Comparison of ENCODE assay signal across 12 cellular contexts in genomic region chr15:56798639-56799038, GRCh38.
DNase-seq lines count a peak whose midpoint lies in the region; ATAC-seq, FAIRE-seq and TF ChIP-seq lines count a peak whose summit lies in the region.
"Had no signal": no experiment of that assay in that cellular context is flagged by ENCODE, and none has a peak within 500 bp of the region (broad histone marks: within the 10 kb centered on the region; RNA-seq: fewer than 3 reads in every experiment).

No MANE protein-coding gene starts in this region.

- H3K27ac ChIP-seq in HepG2 (ENCODE audit: extremely low read length, insufficient read depth, low read length): no peak overlapping the region
- H3K27ac ChIP-seq: KMS-11, parathyroid adenoma had no signal

- POLR2A ChIA-PET in HepG2 (lab: Yijun Ruan, JAX): no interaction called here

- no peak for TF ChIP-seq CTCF in GM12864 (IDR thresholded peaks at IDR 0.05; ENCODE audit: low read depth, low read length, missing control alignments)
- TF ChIP-seq CTCF in HepG2 (CRISPR knock-in tag; IDR thresholded peaks at IDR 0.05): no peak

- intact Hi-C loops in HepG2 (cut with micrococcal nuclease; ENCODE audit: unreplicated experiment): no loop called here

- H3K9me3 ChIP-seq in HepG2 (ENCODE audit: low read length): no peaks in the 10 kb centered on the region

- DNase-seq in GM12864 (ENCODE audit: low read depth) (peak; percentile 46), HepG2 (ENCODE audit: low spot score) (no peak), anterior cingulate cortex (lab: John Stamatoyannopoulos, UW) (no peak)
- DNase-seq in activated T-helper 9 cell treated with anti-CD3 and anti-CD28 coated beads, Interleukin-2, amount 50 U/mL, for 16 hours (ENCODE audit: low read depth): peak; percentile 1
- DNase-seq: DMS53 had no signal

- TF ChIP-seq POLR2A in HepG2 (IDR thresholded peaks at IDR 0.05; ENCODE audit: insufficient read depth in 1 of 2, low read depth in 2 of 2, low read length in 2 of 2): no peak

- H4K20me1 ChIP-seq in HepG2 (ENCODE audit: insufficient read depth, low read length): no peaks in the 10 kb centered on the region

- 42% methylated on average over 4 of the region's 6 CpGs for WGBS in HepG2 (ENCODE audit: low lambda C conversion rate)

- H3K27me3 ChIP-seq in HepG2 (ENCODE audit: control insufficient read depth in 1 of 2, insufficient read depth in 2 of 2, low read length in 2 of 2): no peaks in the 10 kb centered on the region

- H3K4me1 ChIP-seq in HepG2 (ENCODE audit: insufficient read depth, low read length): no peaks in the 10 kb centered on the region
- H3K4me1 ChIP-seq: parathyroid adenoma had no signal

- CTCF ChIA-PET in HepG2 (lab: Yijun Ruan, JAX; ENCODE audit: low intra/inter-chr PET ratio, low total read pairs): no interaction called here

- H3K79me2 ChIP-seq in HepG2 (ENCODE audit: insufficient read depth, low read length): no peaks in the 10 kb centered on the region
- H3K79me2 ChIP-seq: parathyroid adenoma had no signal

- no peak overlapping the region for H3K9ac ChIP-seq in HepG2 (ENCODE audit: insufficient read depth, low read depth, low read length)
- H3K9ac ChIP-seq: KMS-11, parathyroid adenoma had no signal

- FAIRE-seq in HepG2 (lab: Jason Lieb, UNC): no peak
- FAIRE-seq: islet of Langerhans had no signal

- no TSS peak for BruUV-seq in HepG2 (replicated peaks; lab: Mats Ljungman, UMichigan)

- ATAC-seq in GM18909 (IDR thresholded peaks at IDR 0.05; ENCODE audit: poor library complexity, unreplicated experiment): peak; percentile 77
- ATAC-seq in HG03342 (IDR thresholded peaks at IDR 0.05; ENCODE audit: unreplicated experiment): peak; percentile 80
- ATAC-seq in GM19452 (IDR thresholded peaks at IDR 0.05; ENCODE audit: unreplicated experiment): no peak
- no peak for ATAC-seq in HG03460 (IDR thresholded peaks at IDR 0.05; ENCODE audit: unreplicated experiment)
- no peak for ATAC-seq in HepG2

- in situ Hi-C loops in HepG2 (cut with HindIII; ENCODE audit: extremely low pct_ligation_motif_present, low pct_unique_long_range_greater_than_20kb): no loop called here

- no peak for TF ChIP-seq RAD21 in HepG2 (CRISPR knock-in tag; IDR thresholded peaks at IDR 0.05)

- H3K4me2 ChIP-seq in HepG2 (ENCODE audit: low read depth, low read length): no peak overlapping the region
- H3K4me2 ChIP-seq: KMS-11 had no signal

- H3K36me3 ChIP-seq in HepG2 (replicated peaks in 1 of 2; ENCODE audit: control insufficient read depth in 1 of 2, insufficient read depth in 2 of 2, low read length in 2 of 2): no peaks in the 10 kb centered on the region

- no peak for TF ChIP-seq EP300 in HepG2 (IDR thresholded peaks at IDR 0.05; ENCODE audit: low read depth in 2 of 2, low read length in 2 of 2)
- no peak for TF ChIP-seq EP300 in HepG2 (CRISPR knock-in tag; IDR thresholded peaks at IDR 0.05; ENCODE audit: borderline replicate concordance)

- H3K4me3 ChIP-seq in GM12864 (ENCODE audit: low read depth, low read length) (no peak overlapping the region), HepG2 (replicated peaks in 1 of 3; ENCODE audit: insufficient read depth in 1 of 3, low read depth in 2 of 3, low read length in 3 of 3) (no peak overlapping the region)

- H2AFZ ChIP-seq in HepG2 (ENCODE audit: low read length): no peak overlapping the region
- H2AFZ ChIP-seq: parathyroid adenoma had no signal

TF ChIP-seq in HepG2, 621 proteins besides CTCF, POLR2A, EP300 and RAD21:
- TF ChIP-seq GRHL1 (CRISPR knock-in tag; conservative IDR thresholded peaks at IDR 0.05): no peak
- no peak for TF ChIP-seq ZNF644 (CRISPR knock-in tag; IDR thresholded peaks at IDR 0.05; ENCODE audit: low read depth)
- no peak for TF ChIP-seq ZNF576 (CRISPR knock-in tag; IDR thresholded peaks at IDR 0.05)
- TF ChIP-seq ZBTB8A (CRISPR knock-in tag; IDR thresholded peaks at IDR 0.05; ENCODE audit: borderline replicate concordance, low read depth): no peak
- TF ChIP-seq SKI (IDR thresholded peaks at IDR 0.05; ENCODE audit: partially characterized antibody): no peak
- no peak for TF ChIP-seq ZFAT (CRISPR knock-in tag; conservative IDR thresholded peaks at IDR 0.05)
- TF ChIP-seq PCBP2 (optimal IDR thresholded peaks at IDR 0.05; ENCODE audit: low read depth, low read length, poor library complexity, severe bottlenecking): no peak
- TF ChIP-seq HNF1B (CRISPR knock-in tag; IDR thresholded peaks at IDR 0.05): no peak
- TF ChIP-seq THAP9 (CRISPR knock-in tag; IDR thresholded peaks at IDR 0.05; ENCODE audit: borderline replicate concordance): no peak
- TF ChIP-seq SMAD1 (CRISPR knock-in tag; IDR thresholded peaks at IDR 0.05; ENCODE audit: borderline replicate concordance, low read depth): no peak
- TF ChIP-seq HHEX (CRISPR knock-in tag; IDR thresholded peaks at IDR 0.05): no peak
- no peak for TF ChIP-seq MBD4 (IDR thresholded peaks at IDR 0.05; ENCODE audit: borderline replicate concordance, low read length)
- no peak for TF ChIP-seq BCL6 (CRISPR knock-in tag; IDR thresholded peaks at IDR 0.05)
- TF ChIP-seq ELF4 (CRISPR knock-in tag; IDR thresholded peaks at IDR 0.05; ENCODE audit: borderline replicate concordance): no peak
- TF ChIP-seq ZFP36L2 (CRISPR knock-in tag; IDR thresholded peaks at IDR 0.05): no peak

Comparison
In these comparisons a context has a peak if more than half of its experiments do, and no peak if none do; other contexts are left out.
1. DNase-seq: peak in GM12864 (single experiment) and activated T-helper 9 cell treated with anti-CD3 and anti-CD28 coated beads, Interleukin-2, amount 50 U/mL, for 16 hours (single experiment); none in HepG2 (single experiment) and anterior cingulate cortex (0 of 58).
2. ATAC-seq: peak in GM18909 (single experiment) and HG03342 (single experiment); none in GM19452 (single experiment), HG03460 (single experiment) and HepG2 (single experiment).